ENCODE assay signal across 8 cellular contexts in the genomic region with DNA sequence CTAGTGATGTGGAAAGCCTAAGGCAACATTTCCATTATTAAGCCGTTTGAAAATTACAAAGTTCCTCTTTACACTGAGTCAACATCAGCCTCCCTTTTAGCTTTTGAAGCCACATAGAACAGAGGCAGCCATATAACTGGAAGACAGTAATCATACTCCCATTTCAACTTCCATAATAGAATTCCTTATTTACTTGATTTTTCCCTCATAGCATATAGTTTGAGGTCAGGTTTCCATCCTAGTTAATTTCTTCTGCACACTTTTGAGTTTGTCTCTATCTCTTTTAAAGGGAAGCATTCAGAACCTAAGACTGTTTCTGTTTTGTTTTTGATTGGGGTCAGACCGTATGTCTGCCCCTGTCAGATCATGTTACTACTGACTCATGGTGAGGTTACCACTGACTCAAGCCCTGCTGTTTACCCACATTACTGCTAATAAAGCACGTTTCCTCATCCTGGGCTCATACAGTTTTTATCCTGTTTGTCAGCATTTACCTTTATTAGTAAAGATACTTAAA.
DNase-seq lines count a peak whose midpoint lies in the region; ATAC-seq, FAIRE-seq and TF ChIP-seq lines count a peak whose summit lies in the region.

No MANE protein-coding gene starts in this region.

- H3K4me1 Mint-ChIP-seq in activated T-cell treated with anti-CD3 and anti-CD28 coated beads, Interleukin-2, amount 50 U/mL, for 72 hours (ENCODE audit: low read depth) = peaks cover 49% of the 10 kb centered on the region

- no peak for FAIRE-seq in D721Med (lab: Jason Lieb, UNC)

- H3K4me3 Mint-ChIP-seq in activated T-cell treated with anti-CD3 and anti-CD28 coated beads, Interleukin-2, amount 50 U/mL, for 72 hours = peak overlapping the region; percentile 8 to 75

- H3K27ac Mint-ChIP-seq in activated T-cell treated with anti-CD3 and anti-CD28 coated beads, Interleukin-2, amount 50 U/mL, for 72 hours = no peak overlapping the region

- TF ChIP-seq CTCF in GM20000 (IDR thresholded peaks at IDR 0.05; ENCODE audit: extremely low read depth, missing control alignments) = no peak
- TF ChIP-seq CTCF in D721Med (IDR thresholded peaks at IDR 0.05; ENCODE audit: insufficient read depth, missing control alignments) = no peak

- DNase-seq in COLO829 (ENCODE audit: low spot score) (peak; percentile 88), GM20000 (ENCODE audit: low spot score) (peak; percentile 38), LoVo (ENCODE audit: low spot score) (peak; percentile 71), myocyte (ENCODE audit: low read depth) (peak; percentile 80), D721Med (ENCODE audit: insufficient read length, low spot score) (no peak), NCI-H1694 (lab: John Stamatoyannopoulos, UW) (no peak)
- peak; percentile 19 to 32 for DNase-seq in activated T-cell treated with anti-CD3 and anti-CD28 coated beads, Interleukin-2, amount 50 U/mL, for 72 hours
- DNase-seq in activated CD4-positive, alpha-beta T cell treated with anti-CD3 and anti-CD28 coated beads, Interleukin-2, amount 50 U/mL, for 48 hours = no peak

- H3K27me3 Mint-ChIP-seq in activated T-cell treated with anti-CD3 and anti-CD28 coated beads, Interleukin-2, amount 50 U/mL, for 72 hours (ENCODE audit: low read depth) = no peaks in the 10 kb centered on the region

- H3K9me3 Mint-ChIP-seq in activated T-cell treated with anti-CD3 and anti-CD28 coated beads, Interleukin-2, amount 50 U/mL, for 72 hours = peaks cover 4 to 6% of the 10 kb centered on the region in 2 donors

- ATAC-seq in activated T-cell treated with anti-CD3 and anti-CD28 coated beads, Interleukin-2, amount 50 U/mL, for 72 hours (replicated peaks in 1 of 2) = peak; percentile 90 to 96

- H3K36me3 Mint-ChIP-seq in activated T-cell treated with anti-CD3 and anti-CD28 coated beads, Interleukin-2, amount 50 U/mL, for 72 hours (ENCODE audit: insufficient read depth in 2 of 2) = peaks cover 2 to 3% of the 10 kb centered on the region in 2 donors

Comparison
In these comparisons a context has a peak if more than half of its experiments do, and no peak if none do; other contexts are left out.
1. DNase-seq: peak in COLO829 (single experiment), GM20000 (single experiment), LoVo (single experiment), activated T-cell treated with anti-CD3 and anti-CD28 coated beads, Interleukin-2, amount 50 U/mL, for 72 hours (2 of 2) and myocyte (single experiment); none in D721Med (single experiment), activated CD4-positive, alpha-beta T cell treated with anti-CD3 and anti-CD28 coated beads, Interleukin-2, amount 50 U/mL, for 48 hours (0 of 2) and NCI-H1694 (single experiment).